In the genomic region with DNA sequence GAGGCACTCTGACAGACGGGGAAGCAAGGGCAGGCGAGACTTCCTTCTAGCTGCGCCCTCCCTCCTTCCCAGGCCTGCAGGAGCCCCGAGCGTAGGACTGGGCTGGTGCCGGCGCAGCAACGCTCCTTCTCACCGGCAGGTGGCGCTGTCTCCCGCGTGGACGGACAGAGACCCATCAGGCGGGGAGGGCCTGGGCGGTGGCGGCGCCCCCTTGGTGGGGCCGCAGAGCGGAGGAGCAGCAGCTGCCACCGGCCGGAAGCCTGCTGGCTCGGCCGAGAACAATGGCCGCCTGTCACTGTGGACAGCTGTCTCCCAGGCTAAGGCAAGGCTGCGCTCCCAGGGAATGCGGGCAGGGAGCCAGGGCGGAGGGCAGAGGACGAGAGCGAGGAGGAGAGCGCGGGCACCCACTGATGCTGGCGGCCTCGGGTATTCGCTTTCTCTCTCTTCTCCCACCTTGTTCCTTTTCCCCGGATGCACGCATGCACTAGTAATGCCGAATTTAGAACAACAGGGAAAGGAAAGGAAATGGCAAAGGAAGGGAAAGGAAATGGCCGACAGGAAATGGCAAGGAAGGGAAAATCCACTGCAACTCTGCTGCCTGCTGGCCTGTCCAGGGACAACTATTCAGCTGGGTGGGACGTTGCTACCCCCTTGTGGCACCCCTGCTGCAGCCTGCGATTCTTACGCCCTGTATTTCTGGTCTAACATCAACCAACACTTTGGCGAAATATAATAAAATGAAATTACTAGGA, we compare ENCODE assay signal across 1 cellular context.
TF ChIP-seq lines count a peak whose summit lies in the region.

No MANE protein-coding gene starts in this region.

TF ChIP-seq in HepG2, 621 proteins besides CTCF, POLR2A, EP300 and RAD21 (continued from another document and continues in another):
- 0 out of 2 replicates have a peak, but pooled peaks have one; percentile 49 for TF ChIP-seq NRL (CRISPR knock-in tag; IDR thresholded peaks at IDR 0.05; ENCODE audit: borderline replicate concordance)
- TF ChIP-seq, protein P1, sequence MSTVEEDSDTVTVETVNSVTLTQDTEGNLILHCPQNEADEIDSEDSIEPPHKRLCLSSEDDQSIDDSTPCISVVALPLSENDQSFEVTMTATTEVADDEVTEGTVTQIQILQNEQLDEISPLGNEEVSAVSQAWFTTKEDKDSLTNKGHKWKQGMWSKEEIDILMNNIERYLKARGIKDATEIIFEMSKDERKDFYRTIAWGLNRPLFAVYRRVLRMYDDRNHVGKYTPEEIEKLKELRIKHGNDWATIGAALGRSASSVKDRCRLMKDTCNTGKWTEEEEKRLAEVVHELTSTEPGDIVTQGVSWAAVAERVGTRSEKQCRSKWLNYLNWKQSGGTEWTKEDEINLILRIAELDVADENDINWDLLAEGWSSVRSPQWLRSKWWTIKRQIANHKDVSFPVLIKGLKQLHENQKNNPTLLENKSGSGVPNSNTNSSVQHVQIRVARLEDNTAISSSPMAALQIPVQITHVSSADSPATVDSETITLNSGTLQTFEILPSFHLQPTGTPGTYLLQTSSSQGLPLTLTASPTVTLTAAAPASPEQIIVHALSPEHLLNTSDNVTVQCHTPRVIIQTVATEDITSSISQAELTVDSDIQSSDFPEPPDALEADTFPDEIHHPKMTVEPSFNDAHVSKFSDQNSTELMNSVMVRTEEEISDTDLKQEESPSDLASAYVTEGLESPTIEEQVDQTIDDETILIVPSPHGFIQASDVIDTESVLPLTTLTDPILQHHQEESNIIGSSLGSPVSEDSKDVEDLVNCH (CRISPR knock-in tag; IDR thresholded peaks at IDR 0.05), result no peak
- no peak; the same call in 1 of the 2 replicates for TF ChIP-seq ZNF878 (CRISPR knock-in tag; IDR thresholded peaks at IDR 0.05)
- TF ChIP-seq, protein P2, sequence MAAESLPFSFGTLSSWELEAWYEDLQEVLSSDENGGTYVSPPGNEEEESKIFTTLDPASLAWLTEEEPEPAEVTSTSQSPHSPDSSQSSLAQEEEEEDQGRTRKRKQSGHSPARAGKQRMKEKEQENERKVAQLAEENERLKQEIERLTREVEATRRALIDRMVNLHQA (CRISPR knock-in tag; IDR thresholded peaks at IDR 0.05), result no peak
- peak; percentile 43; the same call in 1 of the 2 replicates for TF ChIP-seq AKAP8 (CRISPR knock-in tag; IDR thresholded peaks at IDR 0.05)
- TF ChIP-seq, protein P3, sequence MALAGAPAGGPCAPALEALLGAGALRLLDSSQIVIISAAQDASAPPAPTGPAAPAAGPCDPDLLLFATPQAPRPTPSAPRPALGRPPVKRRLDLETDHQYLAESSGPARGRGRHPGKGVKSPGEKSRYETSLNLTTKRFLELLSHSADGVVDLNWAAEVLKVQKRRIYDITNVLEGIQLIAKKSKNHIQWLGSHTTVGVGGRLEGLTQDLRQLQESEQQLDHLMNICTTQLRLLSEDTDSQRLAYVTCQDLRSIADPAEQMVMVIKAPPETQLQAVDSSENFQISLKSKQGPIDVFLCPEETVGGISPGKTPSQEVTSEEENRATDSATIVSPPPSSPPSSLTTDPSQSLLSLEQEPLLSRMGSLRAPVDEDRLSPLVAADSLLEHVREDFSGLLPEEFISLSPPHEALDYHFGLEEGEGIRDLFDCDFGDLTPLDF (CRISPR knock-in tag; IDR thresholded peaks at IDR 0.05), result no peak
- TF ChIP-seq ZNF558 (CRISPR knock-in tag; IDR thresholded peaks at IDR 0.05; ENCODE audit: borderline replicate concordance), result no peak
- TF ChIP-seq, protein P4, sequence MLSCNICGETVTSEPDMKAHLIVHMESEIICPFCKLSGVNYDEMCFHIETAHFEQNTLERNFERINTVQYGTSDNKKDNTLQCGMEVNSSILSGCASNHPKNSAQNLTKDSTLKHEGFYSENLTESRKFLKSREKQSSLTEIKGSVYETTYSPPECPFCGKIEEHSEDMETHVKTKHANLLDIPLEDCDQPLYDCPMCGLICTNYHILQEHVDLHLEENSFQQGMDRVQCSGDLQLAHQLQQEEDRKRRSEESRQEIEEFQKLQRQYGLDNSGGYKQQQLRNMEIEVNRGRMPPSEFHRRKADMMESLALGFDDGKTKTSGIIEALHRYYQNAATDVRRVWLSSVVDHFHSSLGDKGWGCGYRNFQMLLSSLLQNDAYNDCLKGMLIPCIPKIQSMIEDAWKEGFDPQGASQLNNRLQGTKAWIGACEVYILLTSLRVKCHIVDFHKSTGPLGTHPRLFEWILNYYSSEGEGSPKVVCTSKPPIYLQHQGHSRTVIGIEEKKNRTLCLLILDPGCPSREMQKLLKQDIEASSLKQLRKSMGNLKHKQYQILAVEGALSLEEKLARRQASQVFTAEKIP (CRISPR knock-in tag; IDR thresholded peaks at IDR 0.05; ENCODE audit: borderline replicate concordance), result no peak
- TF ChIP-seq, protein P5, sequence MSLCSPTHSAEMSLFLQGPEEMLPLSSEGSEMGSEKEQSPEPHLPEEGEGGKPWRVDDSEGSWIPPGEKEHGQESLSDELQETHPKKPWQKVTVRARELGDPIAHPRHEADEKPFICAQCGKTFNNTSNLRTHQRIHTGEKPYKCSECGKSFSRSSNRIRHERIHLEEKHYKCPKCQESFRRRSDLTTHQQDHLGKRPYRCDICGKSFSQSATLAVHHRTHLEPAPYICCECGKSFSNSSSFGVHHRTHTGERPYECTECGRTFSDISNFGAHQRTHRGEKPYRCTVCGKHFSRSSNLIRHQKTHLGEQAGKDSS (CRISPR knock-in tag; IDR thresholded peaks at IDR 0.05; ENCODE audit: borderline replicate concordance, low read depth), result peak; percentile 62
- TF ChIP-seq, protein P6, sequence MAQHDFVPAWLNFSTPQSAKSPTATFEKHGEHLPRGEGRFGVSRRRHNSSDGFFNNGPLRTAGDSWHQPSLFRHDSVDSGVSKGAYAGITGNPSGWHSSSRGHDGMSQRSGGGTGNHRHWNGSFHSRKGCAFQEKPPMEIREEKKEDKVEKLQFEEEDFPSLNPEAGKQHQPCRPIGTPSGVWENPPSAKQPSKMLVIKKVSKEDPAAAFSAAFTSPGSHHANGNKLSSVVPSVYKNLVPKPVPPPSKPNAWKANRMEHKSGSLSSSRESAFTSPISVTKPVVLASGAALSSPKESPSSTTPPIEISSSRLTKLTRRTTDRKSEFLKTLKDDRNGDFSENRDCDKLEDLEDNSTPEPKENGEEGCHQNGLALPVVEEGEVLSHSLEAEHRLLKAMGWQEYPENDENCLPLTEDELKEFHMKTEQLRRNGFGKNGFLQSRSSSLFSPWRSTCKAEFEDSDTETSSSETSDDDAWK (CRISPR knock-in tag; IDR thresholded peaks at IDR 0.05), result no peak
- peak; percentile 74 for TF ChIP-seq KMT2B (CRISPR knock-in tag; IDR thresholded peaks at IDR 0.05)
- TF ChIP-seq KLF9 (CRISPR knock-in tag; IDR thresholded peaks at IDR 0.05; ENCODE audit: low read depth), result no peak
- TF ChIP-seq, protein P7, sequence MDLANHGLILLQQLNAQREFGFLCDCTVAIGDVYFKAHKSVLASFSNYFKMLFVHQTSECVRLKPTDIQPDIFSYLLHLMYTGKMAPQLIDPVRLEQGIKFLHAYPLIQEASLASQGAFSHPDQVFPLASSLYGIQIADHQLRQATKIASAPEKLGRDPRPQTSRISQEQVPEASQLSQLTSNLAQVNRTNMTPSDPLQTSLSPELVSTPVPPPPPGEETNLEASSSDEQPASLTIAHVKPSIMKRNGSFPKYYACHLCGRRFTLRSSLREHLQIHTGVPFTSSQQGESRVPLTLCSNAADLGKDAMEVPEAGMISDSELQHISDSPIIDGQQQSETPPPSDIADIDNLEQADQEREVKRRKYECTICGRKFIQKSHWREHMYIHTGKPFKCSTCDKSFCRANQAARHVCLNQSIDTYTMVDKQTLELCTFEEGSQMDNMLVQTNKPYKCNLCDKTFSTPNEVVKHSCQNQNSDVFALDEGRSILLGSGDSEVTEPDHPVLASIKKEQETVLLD (CRISPR knock-in tag; IDR thresholded peaks at IDR 0.05; ENCODE audit: low read depth), result peak; percentile 66
- peak; percentile 74; the same call in 1 of the 2 replicates for TF ChIP-seq SPEN (CRISPR knock-in tag; IDR thresholded peaks at IDR 0.05; ENCODE audit: low read depth)
- no peak for TF ChIP-seq ZNF496 (CRISPR knock-in tag; IDR thresholded peaks at IDR 0.05; ENCODE audit: insufficient replicate concordance)
- peak; percentile 69; the same call in 1 of the 3 replicates for TF ChIP-seq MXI1 (IDR thresholded peaks at IDR 0.05; ENCODE audit: borderline replicate concordance, low read depth, low read length)
- TF ChIP-seq, protein P8, sequence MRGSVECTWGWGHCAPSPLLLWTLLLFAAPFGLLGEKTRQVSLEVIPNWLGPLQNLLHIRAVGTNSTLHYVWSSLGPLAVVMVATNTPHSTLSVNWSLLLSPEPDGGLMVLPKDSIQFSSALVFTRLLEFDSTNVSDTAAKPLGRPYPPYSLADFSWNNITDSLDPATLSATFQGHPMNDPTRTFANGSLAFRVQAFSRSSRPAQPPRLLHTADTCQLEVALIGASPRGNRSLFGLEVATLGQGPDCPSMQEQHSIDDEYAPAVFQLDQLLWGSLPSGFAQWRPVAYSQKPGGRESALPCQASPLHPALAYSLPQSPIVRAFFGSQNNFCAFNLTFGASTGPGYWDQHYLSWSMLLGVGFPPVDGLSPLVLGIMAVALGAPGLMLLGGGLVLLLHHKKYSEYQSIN (CRISPR knock-in tag; IDR thresholded peaks at IDR 0.05; ENCODE audit: borderline replicate concordance), result no peak
- TF ChIP-seq MEIS2 (CRISPR knock-in tag; IDR thresholded peaks at IDR 0.05), result peak; percentile 68; the same call in 1 of the 2 replicates
- peak; percentile 89 for TF ChIP-seq SALL1 (CRISPR knock-in tag; IDR thresholded peaks at IDR 0.05)
- no peak for TF ChIP-seq ZNF296 (CRISPR knock-in tag; conservative IDR thresholded peaks at IDR 0.05)
- no peak for TF ChIP-seq JUN (CRISPR knock-in tag; IDR thresholded peaks at IDR 0.05)
- peak; percentile 88; the same call in 1 of the 2 replicates for TF ChIP-seq KDM3A (CRISPR knock-in tag; IDR thresholded peaks at IDR 0.05; ENCODE audit: low read depth)
- TF ChIP-seq, protein P9, sequence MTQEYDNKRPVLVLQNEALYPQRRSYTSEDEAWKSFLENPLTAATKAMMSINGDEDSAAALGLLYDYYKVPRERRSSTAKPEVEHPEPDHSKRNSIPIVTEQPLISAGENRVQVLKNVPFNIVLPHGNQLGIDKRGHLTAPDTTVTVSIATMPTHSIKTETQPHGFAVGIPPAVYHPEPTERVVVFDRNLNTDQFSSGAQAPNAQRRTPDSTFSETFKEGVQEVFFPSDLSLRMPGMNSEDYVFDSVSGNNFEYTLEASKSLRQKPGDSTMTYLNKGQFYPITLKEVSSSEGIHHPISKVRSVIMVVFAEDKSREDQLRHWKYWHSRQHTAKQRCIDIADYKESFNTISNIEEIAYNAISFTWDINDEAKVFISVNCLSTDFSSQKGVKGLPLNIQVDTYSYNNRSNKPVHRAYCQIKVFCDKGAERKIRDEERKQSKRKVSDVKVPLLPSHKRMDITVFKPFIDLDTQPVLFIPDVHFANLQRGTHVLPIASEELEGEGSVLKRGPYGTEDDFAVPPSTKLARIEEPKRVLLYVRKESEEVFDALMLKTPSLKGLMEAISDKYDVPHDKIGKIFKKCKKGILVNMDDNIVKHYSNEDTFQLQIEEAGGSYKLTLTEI (CRISPR knock-in tag; conservative IDR thresholded peaks at IDR 0.05), result no peak
- peak; percentile 57 for TF ChIP-seq MED8 (CRISPR knock-in tag; IDR thresholded peaks at IDR 0.05; ENCODE audit: insufficient replicate concordance)
- TF ChIP-seq, protein P10, sequence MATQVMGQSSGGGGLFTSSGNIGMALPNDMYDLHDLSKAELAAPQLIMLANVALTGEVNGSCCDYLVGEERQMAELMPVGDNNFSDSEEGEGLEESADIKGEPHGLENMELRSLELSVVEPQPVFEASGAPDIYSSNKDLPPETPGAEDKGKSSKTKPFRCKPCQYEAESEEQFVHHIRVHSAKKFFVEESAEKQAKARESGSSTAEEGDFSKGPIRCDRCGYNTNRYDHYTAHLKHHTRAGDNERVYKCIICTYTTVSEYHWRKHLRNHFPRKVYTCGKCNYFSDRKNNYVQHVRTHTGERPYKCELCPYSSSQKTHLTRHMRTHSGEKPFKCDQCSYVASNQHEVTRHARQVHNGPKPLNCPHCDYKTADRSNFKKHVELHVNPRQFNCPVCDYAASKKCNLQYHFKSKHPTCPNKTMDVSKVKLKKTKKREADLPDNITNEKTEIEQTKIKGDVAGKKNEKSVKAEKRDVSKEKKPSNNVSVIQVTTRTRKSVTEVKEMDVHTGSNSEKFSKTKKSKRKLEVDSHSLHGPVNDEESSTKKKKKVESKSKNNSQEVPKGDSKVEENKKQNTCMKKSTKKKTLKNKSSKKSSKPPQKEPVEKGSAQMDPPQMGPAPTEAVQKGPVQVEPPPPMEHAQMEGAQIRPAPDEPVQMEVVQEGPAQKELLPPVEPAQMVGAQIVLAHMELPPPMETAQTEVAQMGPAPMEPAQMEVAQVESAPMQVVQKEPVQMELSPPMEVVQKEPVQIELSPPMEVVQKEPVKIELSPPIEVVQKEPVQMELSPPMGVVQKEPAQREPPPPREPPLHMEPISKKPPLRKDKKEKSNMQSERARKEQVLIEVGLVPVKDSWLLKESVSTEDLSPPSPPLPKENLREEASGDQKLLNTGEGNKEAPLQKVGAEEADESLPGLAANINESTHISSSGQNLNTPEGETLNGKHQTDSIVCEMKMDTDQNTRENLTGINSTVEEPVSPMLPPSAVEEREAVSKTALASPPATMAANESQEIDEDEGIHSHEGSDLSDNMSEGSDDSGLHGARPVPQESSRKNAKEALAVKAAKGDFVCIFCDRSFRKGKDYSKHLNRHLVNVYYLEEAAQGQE (IDR thresholded peaks at IDR 0.05; ENCODE audit: borderline replicate concordance in 1 of 2, low read depth in 1 of 2, low read length in 2 of 2), result no peak
- TF ChIP-seq SMARCE1 (IDR thresholded peaks at IDR 0.05; ENCODE audit: borderline replicate concordance), result no peak
- TF ChIP-seq U2AF1 (optimal IDR thresholded peaks at IDR 0.05; ENCODE audit: low read depth, low read length), result peak; percentile 73
- peak; percentile 47 for TF ChIP-seq GATAD1 (CRISPR knock-in tag; IDR thresholded peaks at IDR 0.05)
- peak; percentile 9; the same call in 1 of the 2 replicates for TF ChIP-seq SP5 (CRISPR knock-in tag; IDR thresholded peaks at IDR 0.05; ENCODE audit: borderline replicate concordance, low read depth)
- TF ChIP-seq NFIB (CRISPR knock-in tag; IDR thresholded peaks at IDR 0.05; ENCODE audit: borderline replicate concordance), result no peak
- TF ChIP-seq, protein P11, sequence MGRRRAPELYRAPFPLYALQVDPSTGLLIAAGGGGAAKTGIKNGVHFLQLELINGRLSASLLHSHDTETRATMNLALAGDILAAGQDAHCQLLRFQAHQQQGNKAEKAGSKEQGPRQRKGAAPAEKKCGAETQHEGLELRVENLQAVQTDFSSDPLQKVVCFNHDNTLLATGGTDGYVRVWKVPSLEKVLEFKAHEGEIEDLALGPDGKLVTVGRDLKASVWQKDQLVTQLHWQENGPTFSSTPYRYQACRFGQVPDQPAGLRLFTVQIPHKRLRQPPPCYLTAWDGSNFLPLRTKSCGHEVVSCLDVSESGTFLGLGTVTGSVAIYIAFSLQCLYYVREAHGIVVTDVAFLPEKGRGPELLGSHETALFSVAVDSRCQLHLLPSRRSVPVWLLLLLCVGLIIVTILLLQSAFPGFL (CRISPR knock-in tag; IDR thresholded peaks at IDR 0.05), result no peak
- TF ChIP-seq ELF3 (CRISPR knock-in tag; IDR thresholded peaks at IDR 0.05), result peak; percentile 71; the same call in 1 of the 2 replicates
- TF ChIP-seq ZNF619 (CRISPR knock-in tag; IDR thresholded peaks at IDR 0.05), result peak; percentile 92; the same call in 1 of the 2 replicates
- TF ChIP-seq MBNL3 (CRISPR knock-in tag; conservative IDR thresholded peaks at IDR 0.05), result no peak
- TF ChIP-seq, protein P12, sequence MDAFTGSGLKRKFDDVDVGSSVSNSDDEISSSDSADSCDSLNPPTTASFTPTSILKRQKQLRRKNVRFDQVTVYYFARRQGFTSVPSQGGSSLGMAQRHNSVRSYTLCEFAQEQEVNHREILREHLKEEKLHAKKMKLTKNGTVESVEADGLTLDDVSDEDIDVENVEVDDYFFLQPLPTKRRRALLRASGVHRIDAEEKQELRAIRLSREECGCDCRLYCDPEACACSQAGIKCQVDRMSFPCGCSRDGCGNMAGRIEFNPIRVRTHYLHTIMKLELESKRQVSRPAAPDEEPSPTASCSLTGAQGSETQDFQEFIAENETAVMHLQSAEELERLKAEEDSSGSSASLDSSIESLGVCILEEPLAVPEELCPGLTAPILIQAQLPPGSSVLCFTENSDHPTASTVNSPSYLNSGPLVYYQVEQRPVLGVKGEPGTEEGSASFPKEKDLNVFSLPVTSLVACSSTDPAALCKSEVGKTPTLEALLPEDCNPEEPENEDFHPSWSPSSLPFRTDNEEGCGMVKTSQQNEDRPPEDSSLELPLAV (CRISPR knock-in tag; conservative IDR thresholded peaks at IDR 0.05; ENCODE audit: low read depth), result no peak
